In genomic region chr14:65824285-65824977, GRCh38 we compare ENCODE assay signal across 8 cellular contexts.
DNase-seq lines count a peak whose midpoint lies in the region; ATAC-seq and TF ChIP-seq lines count a peak whose summit lies in the region.

No MANE protein-coding gene starts in this region.

- H3K4me1 Mint-ChIP-seq in natural killer cell treated with Interleukin-12 subunit alpha and Interleukin-12 subunit beta and Interleukin-15 and Interleukin-18, amount 100 ng/mL, for 72 hours (ENCODE audit: low read depth in 2 of 2) = peaks cover 4 to 7% of the 10 kb centered on the region in 2 donors

- peaks cover 0 to 6% of the 10 kb centered on the region in 2 donors for H3K27me3 Mint-ChIP-seq in natural killer cell treated with Interleukin-12 subunit alpha and Interleukin-12 subunit beta and Interleukin-15 and Interleukin-18, amount 100 ng/mL, for 72 hours

- H3K9me3 Mint-ChIP-seq in natural killer cell treated with Interleukin-12 subunit alpha and Interleukin-12 subunit beta and Interleukin-15 and Interleukin-18, amount 100 ng/mL, for 72 hours = no peaks in the 10 kb centered on the region

- TF ChIP-seq CTCF in epithelial cell of esophagus (IDR thresholded peaks at IDR 0.05; ENCODE audit: insufficient read depth, low read depth, low read length, missing control alignments) (peak; percentile 97), stomach (IDR thresholded peaks at IDR 0.05) (peak in 5 of 7 experiments; percentile 87 to 95 (median 92))

- no peak overlapping the region for H3K4me3 ChIP-seq in epithelial cell of esophagus (ENCODE audit: low read length)
- H3K4me3 ChIP-seq in stomach = no peak overlapping the region

- TF ChIP-seq POLR2A in stomach (IDR thresholded peaks at IDR 0.05) = no peak

- no peak overlapping the region for H3K4me3 Mint-ChIP-seq in natural killer cell treated with Interleukin-12 subunit alpha and Interleukin-12 subunit beta and Interleukin-15 and Interleukin-18, amount 100 ng/mL, for 72 hours

- H3K36me3 ChIP-seq in stomach = no peaks in the 10 kb centered on the region

- ATAC-seq in HG03565 (IDR thresholded peaks at IDR 0.05; ENCODE audit: unreplicated experiment) = peak; percentile 71
- ATAC-seq in natural killer cell treated with Interleukin-12 subunit alpha and Interleukin-12 subunit beta and Interleukin-15 and Interleukin-18, amount 100 ng/mL, for 72 hours = peak; percentile 73 to 81

- DNase-seq in activated gamma-delta T cell treated with Interleukin-2 at 50 U/mL for 16 hours (peak; percentile 58), activated gamma-delta T cell (lab: John Stamatoyannopoulos, UW) (no peak), NCI-H82 treated with DMSO at 0.1 percent for 48 hours (lab: John Stamatoyannopoulos, UW; ENCODE audit: unreplicated experiment) (peak; percentile 61), epithelial cell of esophagus (ENCODE audit: low read depth) (peak; percentile 69), stomach (peak; percentile 53)
- DNase-seq in activated CD8-positive, alpha-beta memory T cell treated with anti-CD3 and anti-CD28 coated beads for 48 hours (ENCODE audit: low read depth in 2 of 3, low spot score in 2 of 3) = peak in 2 of 3 experiments; percentile 7 to 11
- DNase-seq in natural killer cell treated with Interleukin-12 subunit alpha and Interleukin-12 subunit beta and Interleukin-15 and Interleukin-18, amount 100 ng/mL, for 72 hours (ENCODE audit: low spot score) = peak; percentile 71

- no peaks in the 10 kb centered on the region for H3K36me3 Mint-ChIP-seq in natural killer cell treated with Interleukin-12 subunit alpha and Interleukin-12 subunit beta and Interleukin-15 and Interleukin-18, amount 100 ng/mL, for 72 hours

- no peak for TF ChIP-seq EP300 in stomach (IDR thresholded peaks at IDR 0.05)

- 24 to 32% (median 26%) methylated on average over 4 of the region's 4 CpGs for WGBS in stomach, 5 donors

- H3K9me3 ChIP-seq in stomach = no peaks in the 10 kb centered on the region

- no peak overlapping the region for H3K27ac ChIP-seq in stomach

- peaks cover 0 to 21% (median 0%) of the 10 kb centered on the region in 3 donors for H3K27me3 ChIP-seq in stomach

- intact Hi-C loops in stomach (cut with DNase I; ENCODE audit: low total_unique reads) = loop anchor here (10.0 kb wide), 1 partner anchor 660 kb away; no protein-coding TSS in a partner anchor

- no peak overlapping the region for H3K27ac Mint-ChIP-seq in natural killer cell treated with Interleukin-12 subunit alpha and Interleukin-12 subunit beta and Interleukin-15 and Interleukin-18, amount 100 ng/mL, for 72 hours

- peaks cover 0 to 5% (median 0%) of the 10 kb centered on the region in 4 donors for H3K4me1 ChIP-seq in stomach
